Comparison of ENCODE assay signal across 9 cellular contexts in the genomic region with DNA sequence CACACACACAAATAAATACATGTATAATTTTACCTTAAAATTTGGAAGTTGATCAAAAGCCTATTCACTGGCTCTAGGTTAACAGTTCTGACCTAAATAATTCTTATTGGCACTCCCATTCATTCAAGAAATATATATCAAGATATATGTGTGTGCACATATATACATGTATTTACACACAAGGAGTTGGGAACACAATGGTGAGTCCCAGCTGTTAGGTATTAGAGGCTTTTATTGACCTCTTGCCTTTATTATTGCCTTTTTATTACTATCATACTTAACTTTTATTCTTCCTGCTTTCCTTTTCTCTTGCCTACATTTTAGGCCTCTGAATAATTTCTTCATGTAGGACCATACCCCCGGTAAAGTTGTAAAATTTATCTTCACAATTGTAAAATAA. TPM values are rescaled to one million over a fixed set of nuclear protein-coding genes. Genes with fewer than 3 reads are reported as not detected.
"Had no signal": no experiment of that assay in that cellular context is flagged by ENCODE, and none has a peak within 500 bp of the region (broad histone marks: within the 10 kb centered on the region; RNA-seq: fewer than 3 reads in every experiment).

No MANE protein-coding gene starts in this region.

- DNase-seq: GDM1, GF-D8 had no signal

- H3K4me3 ChIP-seq: GM12878 had no signal

- ATAC-seq: GM12878 had no signal

- FAIRE-seq: G401.6, GM12878, GM12891, GM12892, GM18507, GM19239 had no signal

RNA-seq across cellular contexts. Expression of gene CCDC152, which starts 25.0 kb away (rescaled TPM):
- total RNA-seq: G401 had no signal
